Comparison of ENCODE assay signal across 1 cellular context in the genomic region with DNA sequence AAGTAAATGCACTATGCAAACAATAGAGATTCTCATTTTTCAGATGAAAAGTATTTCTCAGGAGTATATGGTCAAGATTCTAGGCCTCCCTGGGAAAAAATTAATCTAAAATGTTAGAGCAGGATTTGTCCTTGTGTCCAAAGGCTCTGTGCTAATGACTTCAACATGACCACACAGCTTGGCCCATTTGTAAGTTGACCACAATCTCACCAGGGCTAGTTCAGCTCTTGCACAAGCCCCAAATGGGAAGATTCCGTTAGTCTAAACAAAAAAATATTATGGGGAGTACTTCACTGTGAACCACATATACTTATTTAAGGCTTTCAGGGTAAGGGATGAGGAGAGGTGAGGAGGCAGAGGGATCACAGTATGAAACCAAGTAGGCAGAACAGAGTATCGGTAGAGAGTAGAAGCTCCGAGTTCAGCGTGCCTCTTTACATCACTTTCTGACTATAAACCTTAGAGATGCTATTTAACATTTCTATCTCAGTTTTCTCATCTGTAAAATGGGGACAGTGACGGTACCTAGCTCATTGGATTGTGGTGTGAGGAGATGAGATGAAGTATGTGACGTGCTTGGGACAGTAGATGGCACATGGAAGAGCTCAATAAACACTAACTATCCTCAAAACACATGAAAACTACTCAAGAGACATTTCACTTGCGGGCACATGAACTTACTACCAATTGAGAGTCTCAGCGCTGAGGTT.
TF ChIP-seq lines count a peak whose summit lies in the region.

No MANE protein-coding gene starts in this region.

TF ChIP-seq in HepG2, 621 proteins besides CTCF, POLR2A, EP300 and RAD21:
- TF ChIP-seq ZNF629 (CRISPR knock-in tag; conservative IDR thresholded peaks at IDR 0.05) (peak; percentile 76), SRSF1 (optimal IDR thresholded peaks at IDR 0.05; ENCODE audit: low read depth, low read length) (no peak)
TF ChIP-seq in HepG2: peak in this region for 1.
